Comparison of ENCODE assay signal across 13 cellular contexts in the genomic region with DNA sequence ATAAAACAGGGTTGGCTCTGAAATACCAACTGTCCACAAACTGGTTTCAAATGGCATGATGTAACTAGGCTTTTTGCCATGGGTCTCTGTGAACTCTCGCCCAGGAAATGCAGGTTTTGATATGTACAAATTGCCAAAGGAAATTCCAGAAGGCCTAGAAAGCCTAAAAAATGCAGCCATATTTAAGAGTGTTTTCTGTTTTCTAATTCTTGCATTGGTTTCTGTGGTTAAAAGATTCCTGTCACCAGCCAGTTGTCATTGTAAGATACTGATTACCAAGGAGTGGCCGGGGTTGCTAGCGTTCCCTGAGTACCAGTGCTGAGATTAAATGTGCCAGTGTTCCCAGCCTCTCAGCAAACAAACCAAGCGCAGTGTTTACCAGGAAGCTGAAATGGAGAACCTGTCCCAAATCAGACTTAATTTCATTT. TPM values are rescaled to one million over a fixed set of nuclear protein-coding genes. Genes with fewer than 3 reads are reported as not detected.
DNase-seq lines count a peak whose midpoint lies in the region; ATAC-seq, FAIRE-seq and TF ChIP-seq lines count a peak whose summit lies in the region.
"Had no signal": no experiment of that assay in that cellular context is flagged by ENCODE, and none has a peak within 500 bp of the region (broad histone marks: within the 10 kb centered on the region; RNA-seq: fewer than 3 reads in every experiment).

No MANE protein-coding gene starts in this region.

- H3K9me3 Mint-ChIP-seq in CD8-positive, alpha-beta memory T cell, result no peaks in the 10 kb centered on the region
- H3K9me3 Mint-ChIP-seq: stimulated activated effector memory CD8-positive, alpha-beta T cell treated with anti-CD3 and anti-CD28 coated beads, Interleukin-12 subunit alpha, Interleukin-12 subunit beta, amount 100 ng/mL, for 72 hours; T-cell had no signal

- TF ChIP-seq POLR2A in GM12892 (IDR thresholded peaks at IDR 0.05; ENCODE audit: low read depth, low read length), result no peak

- no peak overlapping the region for H4K8ac ChIP-seq in mesendoderm (ENCODE audit: low read depth, low read length)

- H3K4me1 ChIP-seq in mesendoderm (ENCODE audit: control insufficient read depth, low read depth, low read length), result peaks cover 3% of the 10 kb centered on the region
- H3K4me1 ChIP-seq in CD8-positive, alpha-beta memory T cell (ENCODE audit: insufficient read depth, low read length), result no peaks in the 10 kb centered on the region

- no peak overlapping the region for H2BK5ac ChIP-seq in mesendoderm (ENCODE audit: low read length)

- POLR2A ChIA-PET in CD8-positive, alpha-beta memory T cell (lab: Charles Lee), result no interaction called here

- H3K27me3 Mint-ChIP-seq in CD8-positive, alpha-beta memory T cell, result peaks cover 0 to 1% of the 10 kb centered on the region in 2 donors

- no peaks in the 10 kb centered on the region for H3K9me3 ChIP-seq in CD8-positive, alpha-beta memory T cell (ENCODE audit: low read length)

- H3K4me1 Mint-ChIP-seq in CD8-positive, alpha-beta memory T cell, result no peaks in the 10 kb centered on the region
- H3K4me1 Mint-ChIP-seq: stimulated activated effector memory CD8-positive, alpha-beta T cell treated with anti-CD3 and anti-CD28 coated beads, Interleukin-12 subunit alpha, Interleukin-12 subunit beta, amount 100 ng/mL, for 72 hours; T-cell had no signal

- no peak for FAIRE-seq in GM12892 (lab: Jason Lieb, UNC)

- no peaks in the 10 kb centered on the region for H3K27me3 ChIP-seq in mesendoderm (ENCODE audit: insufficient read depth, low read length, poor library complexity)
- H3K27me3 ChIP-seq in CD8-positive, alpha-beta memory T cell (ENCODE audit: insufficient read depth, low read length, poor library complexity, severe bottlenecking), result no peaks in the 10 kb centered on the region

- H3K4ac ChIP-seq in mesendoderm (ENCODE audit: low read depth, low read length), result no peak overlapping the region

- H4K5ac ChIP-seq in mesendoderm (ENCODE audit: low read length), result no peak overlapping the region

- H3K4me2 ChIP-seq in mesendoderm (ENCODE audit: low read length), result no peak overlapping the region

- WGBS in mesendoderm (ENCODE audit: extremely low coverage, insufficient coverage, low lambda C conversion rate), result no CpG with 5 or more reads among the region's 4 CpGs

- CTCF ChIA-PET in CD8-positive, alpha-beta memory T cell (lab: Charles Lee), result no interaction called here

- no peak overlapping the region for H3K4me3 ChIP-seq in epithelial cell of esophagus (ENCODE audit: low read length)
- H3K4me3 ChIP-seq in mesendoderm (ENCODE audit: low read length), result no peak overlapping the region
- H3K4me3 ChIP-seq in CD8-positive, alpha-beta memory T cell (ENCODE audit: low read length), result no peak overlapping the region

- no peak overlapping the region for H3K9ac ChIP-seq in mesendoderm (ENCODE audit: low read length)

- H2BK15ac ChIP-seq in mesendoderm (replicated peaks; ENCODE audit: low read depth), result no peak overlapping the region

- H3K4me3 Mint-ChIP-seq in CD8-positive, alpha-beta memory T cell, result no peak overlapping the region
- H3K4me3 Mint-ChIP-seq: stimulated activated effector memory CD8-positive, alpha-beta T cell treated with anti-CD3 and anti-CD28 coated beads, Interleukin-12 subunit alpha, Interleukin-12 subunit beta, amount 100 ng/mL, for 72 hours; T-cell had no signal

- ATAC-seq in GM19328 (IDR thresholded peaks at IDR 0.05; ENCODE audit: unreplicated experiment) (no peak), HG03521 (IDR thresholded peaks at IDR 0.05; ENCODE audit: unreplicated experiment) (no peak)
- ATAC-seq: stimulated activated effector memory CD8-positive, alpha-beta T cell treated with anti-CD3 and anti-CD28 coated beads, Interleukin-12 subunit alpha, Interleukin-12 subunit beta, amount 100 ng/mL, for 72 hours; T-cell had no signal

- H3K27ac ChIP-seq in C4-2B (peak overlapping the region; percentile 42; the same call in 1 of the 2 replicates), mesendoderm (ENCODE audit: low read depth, low read length) (no peak overlapping the region)
- no peak overlapping the region for H3K27ac ChIP-seq in CD8-positive, alpha-beta memory T cell (ENCODE audit: low read depth, low read length)

- H3K23ac ChIP-seq in mesendoderm (ENCODE audit: low read length), result peak overlapping the region; percentile 45

- no peak overlapping the region for H3K27ac Mint-ChIP-seq in CD8-positive, alpha-beta memory T cell
- H3K27ac Mint-ChIP-seq: stimulated activated effector memory CD8-positive, alpha-beta T cell treated with anti-CD3 and anti-CD28 coated beads, Interleukin-12 subunit alpha, Interleukin-12 subunit beta, amount 100 ng/mL, for 72 hours; T-cell had no signal

- H3K36me3 Mint-ChIP-seq in CD8-positive, alpha-beta memory T cell, result no peaks in the 10 kb centered on the region
- H3K36me3 Mint-ChIP-seq: stimulated activated effector memory CD8-positive, alpha-beta T cell treated with anti-CD3 and anti-CD28 coated beads, Interleukin-12 subunit alpha, Interleukin-12 subunit beta, amount 100 ng/mL, for 72 hours; T-cell had no signal

- no peaks in the 10 kb centered on the region for H3K36me3 ChIP-seq in mesendoderm (ENCODE audit: control insufficient read depth, insufficient read depth, low read length)
- no peaks in the 10 kb centered on the region for H3K36me3 ChIP-seq in CD8-positive, alpha-beta memory T cell (ENCODE audit: insufficient read depth, low read length)

- no peak overlapping the region for H3K18ac ChIP-seq in mesendoderm (ENCODE audit: low read length)

- DNase-seq in NCI-H2196 (lab: John Stamatoyannopoulos, UW; ENCODE audit: unreplicated experiment) (peak; percentile 16), epithelial cell of esophagus (ENCODE audit: low read depth) (peak; percentile 87), mesendoderm (no peak), GM12892 (ENCODE audit: insufficient read length) (no peak)
- no peak for DNase-seq in CD8-positive, alpha-beta memory T cell
- DNase-seq: activated CD8-positive, alpha-beta memory T cell treated with anti-CD3 and anti-CD28 coated beads for 24 hours; midbrain; NCI-H526; T-cell had no signal

- H2BK120ac ChIP-seq in mesendoderm (ENCODE audit: low read depth, low read length), result no peak overlapping the region

- TF ChIP-seq CTCF in C4-2B (conservative IDR thresholded peaks at IDR 0.05) (no peak), epithelial cell of esophagus (IDR thresholded peaks at IDR 0.05; ENCODE audit: insufficient read depth, low read depth, low read length, missing control alignments) (no peak)

- H3K79me1 ChIP-seq in mesendoderm (ENCODE audit: low read length), result no peaks in the 10 kb centered on the region

- H3K56ac ChIP-seq in mesendoderm (ENCODE audit: low read length), result no peak overlapping the region

- no peaks in the 10 kb centered on the region for H3K79me2 ChIP-seq in mesendoderm (ENCODE audit: control insufficient read depth, insufficient read depth, low read length)

- H2AK5ac ChIP-seq in mesendoderm (ENCODE audit: low read length), result no peak overlapping the region

RNA-seq across cellular contexts. Expression of a gene that starts 53.9 kb away (rescaled TPM):
- polyA plus RNA-seq in mesendoderm (2013, experiment 1 of 2), result 0.67 TPM
- polyA plus RNA-seq in mesendoderm (2013, experiment 2 of 2), result 0.76 TPM
- polyA plus RNA-seq in GM12892 (2012; ENCODE audit: missing spikeins), result 4.4 TPM
- total RNA-seq in CD8-positive, alpha-beta memory T cell, result not detected
- not detected for polyA plus RNA-seq in CD8-positive, alpha-beta memory T cell

Comparison
In these comparisons a context has a peak if more than half of its experiments do, and no peak if none do; other contexts are left out.
1. DNase-seq: peak in NCI-H2196 (single experiment) and epithelial cell of esophagus (single experiment); none in mesendoderm (single experiment), GM12892 (single experiment) and CD8-positive, alpha-beta memory T cell (0 of 5).